In genomic region chr3:154862265-154862664, GRCh38 we compare ENCODE assay signal across 16 cellular contexts.
DNase-seq lines count a peak whose midpoint lies in the region; ATAC-seq and TF ChIP-seq lines count a peak whose summit lies in the region.
"Had no signal": no experiment of that assay in that cellular context is flagged by ENCODE, and none has a peak within 500 bp of the region (broad histone marks: within the 10 kb centered on the region; RNA-seq: fewer than 3 reads in every experiment).

No MANE protein-coding gene starts in this region.

- H3K9me3 Mint-ChIP-seq in MCF 10A (ENCODE audit: unreplicated experiment) = no peaks in the 10 kb centered on the region
- H3K9me3 Mint-ChIP-seq: activated T-helper 17 cell treated with anti-CD3 and anti-CD28 coated beads, Interleukin-2, amount 50 U/mL, for 72 hours; T-helper 2 cell treated with Interferon-gamma antibody and Interleukin-4, amounts not matched to agents 5 μg/mL and 100 μg/mL, for 36 hours had no signal

- H2AFZ ChIP-seq in PC-3 (ENCODE audit: low read length) = no peak overlapping the region

- H3K27ac Mint-ChIP-seq in MCF 10A (ENCODE audit: low read depth, unreplicated experiment) = peak overlapping the region; percentile 25
- H3K27ac Mint-ChIP-seq: activated T-helper 17 cell treated with anti-CD3 and anti-CD28 coated beads, Interleukin-2, amount 50 U/mL, for 72 hours; T-helper 2 cell treated with Interferon-gamma antibody and Interleukin-4, amounts not matched to agents 5 μg/mL and 100 μg/mL, for 36 hours had no signal

- peaks cover 19% of the 10 kb centered on the region for H3K4me1 Mint-ChIP-seq in MCF 10A (ENCODE audit: insufficient read depth, unreplicated experiment)
- H3K4me1 Mint-ChIP-seq: activated T-helper 17 cell treated with anti-CD3 and anti-CD28 coated beads, Interleukin-2, amount 50 U/mL, for 72 hours had no signal

- peak; percentile 17 for DNase-seq in MCF 10A (ENCODE audit: unreplicated experiment)
- no peak for DNase-seq in breast epithelium (ENCODE audit: low spot score in 2 of 2)
- DNase-seq in PC-3 = peak; percentile 26
- DNase-seq in foreskin fibroblast = peak; percentile 21 to 30
- DNase-seq in upper lobe of right lung = no peak
- no peak for DNase-seq in DMS 273 treated with DMSO at 0.1 percent for 48 hours (lab: John Stamatoyannopoulos, UW)
- DNase-seq: activated CD4-positive, alpha-beta T cell treated with anti-CD3 and anti-CD28 coated beads, Interleukin-2, amount 50 U/mL, for 1 hour; Caco-2; occipital lobe; thyroid gland had no signal

- no peaks in the 10 kb centered on the region for H3F3A ChIP-seq in PC-3 (ENCODE audit: low read length, unreplicated experiment)

- no peak overlapping the region for H3K4me2 ChIP-seq in PC-3 (ENCODE audit: low read length)

- CTCF ChIA-PET in MCF 10A (lab: Yijun Ruan, JAX) (interaction anchor here (0.6 to 0.8 kb wide), 3 partner anchors 109 to 793 kb away, joined by 3 read pairs; no protein-coding TSS in a partner anchor), PC-3 (lab: Charles Lee) (no interaction called here)

- H3K79me2 ChIP-seq in PC-3 (ENCODE audit: low read length) = no peaks in the 10 kb centered on the region

- no TSS peak for BruUV-seq in MCF 10A (replicated peaks; lab: Mats Ljungman, UMichigan)
- no TSS peak for BruUV-seq in PC-3 (replicated peaks; lab: Mats Ljungman, UMichigan)

- TF ChIP-seq CTCF in MCF 10A (IDR thresholded peaks at IDR 0.05; ENCODE audit: unreplicated experiment) = no peak
- no peak for TF ChIP-seq CTCF in breast epithelium (IDR thresholded peaks at IDR 0.05)
- TF ChIP-seq CTCF in PC-3 (conservative IDR thresholded peaks at IDR 0.05; ENCODE audit: low read depth, low read length) = no peak
- TF ChIP-seq CTCF in foreskin fibroblast (IDR thresholded peaks at IDR 0.05; ENCODE audit: low read depth, low read length) = no peak
- TF ChIP-seq CTCF in upper lobe of right lung (IDR thresholded peaks at IDR 0.05) = no peak

- no peaks in the 10 kb centered on the region for H3K9me3 ChIP-seq in breast epithelium
- no peaks in the 10 kb centered on the region for H3K9me3 ChIP-seq in PC-3 (ENCODE audit: low read length)
- H3K9me3 ChIP-seq in upper lobe of right lung = no peaks in the 10 kb centered on the region
- H3K9me3 ChIP-seq: Caco-2, thyroid gland had no signal

- intact Hi-C loops in MCF 10A (cut with micrococcal nuclease) (no loop called here), breast epithelium (cut with DNase I; ENCODE audit: low total_unique reads) (no loop called here), PC-3 (cut with micrococcal nuclease) (no loop called here), upper lobe of right lung (cut with DNase I) (no loop called here)

- H3K9ac ChIP-seq in PC-3 (ENCODE audit: low read length) = no peak overlapping the region

- no peak overlapping the region for H3K4me3 Mint-ChIP-seq in MCF 10A (ENCODE audit: unreplicated experiment)
- H3K4me3 Mint-ChIP-seq: activated T-helper 17 cell treated with anti-CD3 and anti-CD28 coated beads, Interleukin-2, amount 50 U/mL, for 72 hours; T-helper 2 cell treated with Interferon-gamma antibody and Interleukin-4, amounts not matched to agents 5 μg/mL and 100 μg/mL, for 36 hours had no signal

- H3K4me3 ChIP-seq in breast epithelium = no peak overlapping the region
- no peak overlapping the region for H3K4me3 ChIP-seq in PC-3 (ENCODE audit: low read length)
- no peak overlapping the region for H3K4me3 ChIP-seq in foreskin fibroblast (ENCODE audit: low read depth in 1 of 2, low read length in 2 of 2)
- no peak overlapping the region for H3K4me3 ChIP-seq in upper lobe of right lung
- H3K4me3 ChIP-seq: thyroid gland had no signal

- TF ChIP-seq POLR2A in breast epithelium (IDR thresholded peaks at IDR 0.05) = no peak

- no peaks in the 10 kb centered on the region for H3K36me3 Mint-ChIP-seq in MCF 10A (ENCODE audit: insufficient read depth, unreplicated experiment)

- no peak for ATAC-seq in PC-3
- ATAC-seq in upper lobe of right lung = peak; percentile 31
- no peak for ATAC-seq in GM18502 (IDR thresholded peaks at IDR 0.05; ENCODE audit: poor library complexity, unreplicated experiment)
- ATAC-seq in GM21737 (IDR thresholded peaks at IDR 0.05; ENCODE audit: unreplicated experiment) = no peak
- ATAC-seq: activated T-helper 17 cell treated with anti-CD3 and anti-CD28 coated beads, Interleukin-2, amount 50 U/mL, for 72 hours; Panc1 had no signal

- H3K4me1 ChIP-seq in breast epithelium (no peaks in the 10 kb centered on the region), PC-3 (ENCODE audit: insufficient read depth, low read length) (no peaks in the 10 kb centered on the region), upper lobe of right lung (no peaks in the 10 kb centered on the region)
- H3K4me1 ChIP-seq: Caco-2, thyroid gland had no signal

- no peak overlapping the region for H3K27ac ChIP-seq in breast epithelium
- no peak overlapping the region for H3K27ac ChIP-seq in PC-3 (ENCODE audit: low read length)
- H3K27ac ChIP-seq in upper lobe of right lung = no peak overlapping the region
- H3K27ac ChIP-seq: 22Rv1, thyroid gland had no signal

- no peaks in the 10 kb centered on the region for H3K27me3 Mint-ChIP-seq in MCF 10A (ENCODE audit: insufficient read depth, unreplicated experiment)
- H3K27me3 Mint-ChIP-seq: activated T-helper 17 cell treated with anti-CD3 and anti-CD28 coated beads, Interleukin-2, amount 50 U/mL, for 72 hours had no signal

- no peaks in the 10 kb centered on the region for H3K27me3 ChIP-seq in breast epithelium
- no peaks in the 10 kb centered on the region for H3K27me3 ChIP-seq in PC-3 (ENCODE audit: low read length)
- H3K27me3 ChIP-seq in upper lobe of right lung = no peaks in the 10 kb centered on the region
- H3K27me3 ChIP-seq: thyroid gland had no signal

- POLR2A ChIA-PET in MCF 10A (lab: Yijun Ruan, JAX) (interaction anchor here (0.7 to 1.1 kb wide), 2 partner anchors 21 to 66 kb away, joined by 3 read pairs; no protein-coding TSS in a partner anchor), PC-3 (lab: Charles Lee; ENCODE audit: unreplicated experiment) (no interaction called here)

- H3K9me2 ChIP-seq in PC-3 (replicated peaks; ENCODE audit: low read length) = no peaks in the 10 kb centered on the region

- H3K36me3 ChIP-seq in breast epithelium (no peaks in the 10 kb centered on the region), PC-3 (ENCODE audit: low read depth, low read length) (no peaks in the 10 kb centered on the region), upper lobe of right lung (no peaks in the 10 kb centered on the region)
- H3K36me3 ChIP-seq: thyroid gland had no signal

- H4K20me1 ChIP-seq in PC-3 (ENCODE audit: low read length) = no peaks in the 10 kb centered on the region

Comparison
In these comparisons a context has a peak if more than half of its experiments do, and no peak if none do; other contexts are left out.
1. DNase-seq: peak in MCF 10A (single experiment), PC-3 (single experiment) and foreskin fibroblast (2 of 2); none in breast epithelium (0 of 2), upper lobe of right lung (single experiment) and DMS 273 treated with DMSO at 0.1 percent for 48 hours (single experiment).